Comparison of ENCODE assay signal across 25 cellular contexts in the genomic region with DNA sequence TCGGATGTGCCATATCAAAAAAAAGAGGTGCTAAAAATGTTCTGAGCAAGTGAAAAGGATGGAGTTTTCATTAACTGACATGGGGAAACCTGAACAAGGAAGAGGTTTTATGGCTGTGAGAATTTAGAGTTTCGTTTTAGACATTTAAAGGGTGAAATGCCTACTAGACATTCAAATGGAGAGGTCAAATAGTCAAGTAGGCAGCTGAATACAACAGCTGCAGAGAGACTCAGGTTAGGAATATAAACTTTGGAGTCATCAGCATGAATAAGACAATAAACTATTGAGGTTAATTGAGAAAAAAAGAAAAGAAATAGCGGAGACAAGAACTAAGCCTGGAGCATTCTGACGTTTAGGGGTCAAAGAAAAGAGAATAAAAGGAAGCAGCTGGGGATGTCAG.
"Had no signal": no experiment of that assay in that cellular context is flagged by ENCODE, and none has a peak within 500 bp of the region (broad histone marks: within the 10 kb centered on the region; RNA-seq: fewer than 3 reads in every experiment).

No MANE protein-coding gene starts in this region.

- H3K36me3 Mint-ChIP-seq: activated naive CD4-positive, alpha-beta T cell treated with anti-CD3 and anti-CD28 coated beads, Interleukin-2, amount 50 U/mL, for 72 hours; brain; memory B cell; naive B cell had no signal

- H3K27ac ChIP-seq: heart right ventricle, prostate gland, suprapubic skin, transverse colon, vagina had no signal

- H3K4me3 Mint-ChIP-seq: activated B cell treated with CpG ODN at 0.5 μM for 24 hours; activated CD4-positive, alpha-beta T cell treated with anti-CD3 and anti-CD28 coated beads for 36 hours; activated T-cell treated with anti-CD3 and anti-CD28 coated beads, Interleukin-2, amount 50 U/mL, for 24 hours; activated T-helper 17 cell treated with anti-CD3 and anti-CD28 coated beads, Interleukin-2, amount 50 U/mL, for 72 hours; brain; memory B cell; naive B cell; neural crest cell; stimulated activated naive CD8-positive, alpha-beta T cell treated with anti-CD3 and anti-CD28 coated beads, Interleukin-15, amount 100 ng/mL, for 72 hours had no signal

- H3K36me3 ChIP-seq: heart right ventricle, prostate gland, suprapubic skin, transverse colon, vagina had no signal

- ATAC-seq: activated CD4-positive, alpha-beta T cell treated with anti-CD3 and anti-CD28 coated beads for 36 hours; activated naive CD4-positive, alpha-beta T cell treated with anti-CD3 and anti-CD28 coated beads, Interleukin-2, amount 50 U/mL, for 72 hours; activated T-helper 17 cell treated with anti-CD3 and anti-CD28 coated beads, Interleukin-2, amount 50 U/mL, for 72 hours; heart right ventricle; left cardiac atrium; stimulated activated naive CD8-positive, alpha-beta T cell treated with anti-CD3 and anti-CD28 coated beads, Interleukin-15, amount 100 ng/mL, for 72 hours had no signal

- H3K4me1 ChIP-seq: heart right ventricle, prostate gland, suprapubic skin, transverse colon, vagina had no signal

- H3K4me1 Mint-ChIP-seq: activated B cell treated with CpG ODN at 0.5 μM for 24 hours; activated CD4-positive, alpha-beta T cell treated with anti-CD3 and anti-CD28 coated beads for 36 hours; activated T-helper 17 cell treated with anti-CD3 and anti-CD28 coated beads, Interleukin-2, amount 50 U/mL, for 72 hours; brain; memory B cell; naive B cell; stimulated activated naive CD8-positive, alpha-beta T cell treated with anti-CD3 and anti-CD28 coated beads, Interleukin-15, amount 100 ng/mL, for 72 hours had no signal

- H3K27me3 ChIP-seq: heart right ventricle, suprapubic skin, transverse colon, vagina had no signal

- H3K27ac Mint-ChIP-seq: activated B cell treated with CpG ODN at 0.5 μM for 24 hours; activated CD4-positive, alpha-beta T cell treated with anti-CD3 and anti-CD28 coated beads for 36 hours; activated naive CD4-positive, alpha-beta T cell treated with anti-CD3 and anti-CD28 coated beads, Interleukin-2, amount 50 U/mL, for 72 hours; activated T-cell treated with anti-CD3 and anti-CD28 coated beads, Interleukin-2, amount 50 U/mL, for 24 hours; activated T-helper 17 cell treated with anti-CD3 and anti-CD28 coated beads, Interleukin-2, amount 50 U/mL, for 72 hours; memory B cell; naive B cell; stimulated activated naive CD8-positive, alpha-beta T cell treated with anti-CD3 and anti-CD28 coated beads, Interleukin-15, amount 100 ng/mL, for 72 hours had no signal

- DNase-seq: activated B cell treated with CpG ODN at 0.5 μM for 24 hours; activated CD4-positive, alpha-beta T cell treated with anti-CD3 and anti-CD28 coated beads for 36 hours; activated CD4-positive, alpha-beta T cell treated with anti-CD3 and anti-CD28 coated beads, Interleukin-2, amount 50 U/mL, for 4 hours; activated CD8-positive, alpha-beta memory T cell treated with anti-CD3 and anti-CD28 coated beads for 24 hours; activated CD8-positive, alpha-beta memory T cell treated with anti-CD3 and anti-CD28 coated beads, Interleukin-2, amount 50 U/mL, for 4 hours; activated T-cell treated with anti-CD3 and anti-CD28 coated beads, Interleukin-2, amount 50 U/mL, for 24 hours; aorta; erythroblast; foreskin fibroblast; heart right ventricle; islet precursor cell; left cardiac atrium; naive B cell; stimulated activated CD4-positive, alpha-beta T cell treated with anti-CD3 and anti-CD28 coated beads, Interleukin-4, amount 100 ng/mL, for 24 hours; stimulated activated naive CD8-positive, alpha-beta T cell treated with anti-CD3 and anti-CD28 coated beads, Interleukin-15, amount 100 ng/mL, for 72 hours; T1000; transverse colon had no signal

- H3K4me3 ChIP-seq: heart right ventricle, prostate gland, suprapubic skin, transverse colon, vagina had no signal

- H3K9me3 ChIP-seq: prostate gland, suprapubic skin, transverse colon, vagina had no signal

- H3K27me3 Mint-ChIP-seq: activated B cell treated with CpG ODN at 0.5 μM for 24 hours; activated CD4-positive, alpha-beta T cell treated with anti-CD3 and anti-CD28 coated beads for 36 hours; activated T-cell treated with anti-CD3 and anti-CD28 coated beads, Interleukin-2, amount 50 U/mL, for 24 hours; activated T-helper 17 cell treated with anti-CD3 and anti-CD28 coated beads, Interleukin-2, amount 50 U/mL, for 72 hours; memory B cell; naive B cell; stimulated activated naive CD8-positive, alpha-beta T cell treated with anti-CD3 and anti-CD28 coated beads, Interleukin-15, amount 100 ng/mL, for 72 hours had no signal
